ENCODE assay signal across 26 cellular contexts in genomic region chr7:75039709-75040108, GRCh38. TPM values are rescaled to one million over a fixed set of nuclear protein-coding genes. Genes with fewer than 3 reads are reported as not detected.
DNase-seq lines count a peak whose midpoint lies in the region; ATAC-seq, FAIRE-seq and TF ChIP-seq lines count a peak whose summit lies in the region.
"Had no signal": no experiment of that assay in that cellular context is flagged by ENCODE, and none has a peak within 500 bp of the region (broad histone marks: within the 10 kb centered on the region; RNA-seq: fewer than 3 reads in every experiment).

No MANE protein-coding gene starts in this region.

- H3K9me3 ChIP-seq in SK-N-SH (no peaks in the 10 kb centered on the region), neural progenitor cell (ENCODE audit: low read depth) (no peaks in the 10 kb centered on the region), HepG2 (ENCODE audit: low read length) (no peaks in the 10 kb centered on the region)
- H3K9me3 ChIP-seq: prostate gland, SJSA1, transverse colon had no signal

- H3K9me2 ChIP-seq in SK-N-SH = no peaks in the 10 kb centered on the region

- no peak for TF ChIP-seq EP300 in SK-N-SH (IDR thresholded peaks at IDR 0.05; ENCODE audit: borderline replicate concordance in 1 of 2, low read depth in 1 of 2, low read length in 1 of 2)
- TF ChIP-seq EP300 in HepG2 (IDR thresholded peaks at IDR 0.05; ENCODE audit: low read depth in 2 of 2, low read length in 2 of 2) = no peak
- TF ChIP-seq EP300 in HepG2 (CRISPR knock-in tag; IDR thresholded peaks at IDR 0.05; ENCODE audit: borderline replicate concordance) = no peak

- no peak for ATAC-seq in SK-N-SH treated with all-trans-retinoic acid at 6 μM for 48 hours
- no peak for ATAC-seq in natural killer cell
- no peak for ATAC-seq in left lobe of liver
- no peak for ATAC-seq in HepG2
- ATAC-seq: left cardiac atrium; stimulated activated effector memory CD8-positive, alpha-beta T cell treated with anti-CD3 and anti-CD28 coated beads, Interleukin-12 subunit alpha, Interleukin-12 subunit beta, amount 100 ng/mL, for 72 hours had no signal

- H3F3A ChIP-seq in SK-N-SH (replicated peaks; ENCODE audit: insufficient read depth) (no peaks in the 10 kb centered on the region), neural progenitor cell (ENCODE audit: low read depth) (no peaks in the 10 kb centered on the region)

- H3K36me3 Mint-ChIP-seq in neural progenitor cell = peaks cover 16% of the 10 kb centered on the region
- no peaks in the 10 kb centered on the region for H3K36me3 Mint-ChIP-seq in natural killer cell

- H4K20me1 ChIP-seq in SK-N-SH (ENCODE audit: insufficient read depth) (no peaks in the 10 kb centered on the region), neural progenitor cell (ENCODE audit: low read depth) (no peaks in the 10 kb centered on the region), HepG2 (ENCODE audit: insufficient read depth, low read length) (no peaks in the 10 kb centered on the region)

- TF ChIP-seq CTCF in SK-N-SH (IDR thresholded peaks at IDR 0.05) (no peak), bronchial epithelial cell (IDR thresholded peaks at IDR 0.05; ENCODE audit: insufficient read depth, low read length, severe bottlenecking) (no peak), neural progenitor cell (IDR thresholded peaks at IDR 0.05) (no peak), natural killer cell (IDR thresholded peaks at IDR 0.05) (no peak), HepG2 (CRISPR knock-in tag; IDR thresholded peaks at IDR 0.05) (no peak)

- peak; percentile 17 for DNase-seq in SK-N-SH
- peak; percentile 29 for DNase-seq in bronchial epithelial cell (ENCODE audit: low read depth)
- DNase-seq in neural progenitor cell (ENCODE audit: low spot score) = no peak
- no peak for DNase-seq in natural killer cell
- no peak for DNase-seq in left lobe of liver (ENCODE audit: low spot score)
- no peak for DNase-seq in NCI-H1092 treated with DMSO at 0.1 percent for 48 hours (lab: John Stamatoyannopoulos, UW)
- DNase-seq in HepG2 (ENCODE audit: low spot score) = no peak
- DNase-seq: activated CD4-positive, CD25-positive, alpha-beta regulatory T cell; activated naive CD4-positive, alpha-beta T cell treated with anti-CD3 and anti-CD28 coated beads for 36 hours; COR-L47; HCEC 1CT; hypothalamus; left cardiac atrium; MM.1S; NCI-H1930; NCI-H345; NCI-H748 treated with DMSO at 0.1 percent for 48 hours; transverse colon had no signal

- TF ChIP-seq RAD21 in SK-N-SH (IDR thresholded peaks at IDR 0.05; ENCODE audit: low read length) (no peak), HepG2 (CRISPR knock-in tag; IDR thresholded peaks at IDR 0.05) (no peak)

- BruUV-seq in HepG2 (replicated peaks; lab: Mats Ljungman, UMichigan) = no TSS peak

- H3K36me3 ChIP-seq in SK-N-SH (replicated peaks in 1 of 2; ENCODE audit: control insufficient read depth in 1 of 2, insufficient read depth in 2 of 2, low read length in 1 of 2) (peaks cover 11% of the 10 kb centered on the region in 2 experiments), bronchial epithelial cell (ENCODE audit: control insufficient read depth, insufficient read depth, low read length) (peaks cover 9% of the 10 kb centered on the region), neural progenitor cell (no peaks in the 10 kb centered on the region), HepG2 (replicated peaks in 1 of 2; ENCODE audit: control insufficient read depth in 1 of 2, insufficient read depth in 2 of 2, low read length in 2 of 2) (peaks cover 5 to 12% of the 10 kb centered on the region in 2 experiments; a peak in 2 of 5 replicates)
- H3K36me3 ChIP-seq: prostate gland had no signal

- in situ Hi-C loops in HepG2 (cut with HindIII; ENCODE audit: extremely low pct_ligation_motif_present, low pct_unique_long_range_greater_than_20kb) = no loop called here

- H3K27me3 ChIP-seq in SK-N-SH (ENCODE audit: insufficient read depth) (no peaks in the 10 kb centered on the region), bronchial epithelial cell (ENCODE audit: control insufficient read depth, insufficient read depth, low read length) (no peaks in the 10 kb centered on the region), neural progenitor cell (no peaks in the 10 kb centered on the region), HepG2 (ENCODE audit: control insufficient read depth in 1 of 2, insufficient read depth in 2 of 2, low read length in 2 of 2) (no peaks in the 10 kb centered on the region)
- H3K27me3 ChIP-seq: dorsolateral prefrontal cortex, SJSA1, transverse colon had no signal

- intact Hi-C loops in natural killer cell (cut with micrococcal nuclease) (no loop called here), HepG2 (cut with micrococcal nuclease; ENCODE audit: unreplicated experiment) (no loop called here)

- peaks cover 13% of the 10 kb centered on the region for H3K4me1 Mint-ChIP-seq in neural progenitor cell
- H3K4me1 Mint-ChIP-seq in natural killer cell = no peaks in the 10 kb centered on the region
- H3K4me1 Mint-ChIP-seq: stimulated activated effector memory CD8-positive, alpha-beta T cell treated with anti-CD3 and anti-CD28 coated beads, Interleukin-12 subunit alpha, Interleukin-12 subunit beta, amount 100 ng/mL, for 72 hours had no signal

- H3K79me2 ChIP-seq in SK-N-SH (ENCODE audit: insufficient read depth) = no peaks in the 10 kb centered on the region
- H3K79me2 ChIP-seq in neural progenitor cell (ENCODE audit: low read depth) = no peaks in the 10 kb centered on the region
- H3K79me2 ChIP-seq in HepG2 (ENCODE audit: insufficient read depth, low read length) = no peaks in the 10 kb centered on the region

- no peak for FAIRE-seq in bronchial epithelial cell (lab: Jason Lieb, UNC)
- FAIRE-seq in HepG2 (lab: Jason Lieb, UNC) = no peak
- FAIRE-seq: G401.6 had no signal

- H3K27me3 Mint-ChIP-seq in neural progenitor cell (ENCODE audit: insufficient read depth, low read depth) (peaks cover 6% of the 10 kb centered on the region), natural killer cell (ENCODE audit: low read depth in 2 of 2) (no peaks in the 10 kb centered on the region)

- no peak overlapping the region for H3K4me2 ChIP-seq in SK-N-SH
- no peak overlapping the region for H3K4me2 ChIP-seq in neural progenitor cell
- no peak overlapping the region for H3K4me2 ChIP-seq in HepG2 (ENCODE audit: low read depth, low read length)

- H2AFZ ChIP-seq in SK-N-SH (ENCODE audit: low read depth) (no peak overlapping the region), neural progenitor cell (replicated peaks) (no peak overlapping the region), HepG2 (ENCODE audit: low read length) (no peak overlapping the region)

- no peak overlapping the region for H3K9ac ChIP-seq in SK-N-SH
- no peak overlapping the region for H3K9ac ChIP-seq in neural progenitor cell
- H3K9ac ChIP-seq in HepG2 (ENCODE audit: insufficient read depth, low read depth, low read length) = no peak overlapping the region
- H3K9ac ChIP-seq: KMS-11 had no signal

- no peak overlapping the region for H3K4me3 ChIP-seq in SK-N-SH (ENCODE audit: low read depth in 2 of 2, low read length in 1 of 2)
- H3K4me3 ChIP-seq in bronchial epithelial cell (ENCODE audit: low read depth, low read length) = no peak overlapping the region
- no peak overlapping the region for H3K4me3 ChIP-seq in neural progenitor cell
- no peak overlapping the region for H3K4me3 ChIP-seq in HepG2 (replicated peaks in 1 of 3; ENCODE audit: insufficient read depth in 1 of 3, low read depth in 2 of 3, low read length in 3 of 3)
- H3K4me3 ChIP-seq: dorsolateral prefrontal cortex, prostate gland, SJSA1, transverse colon had no signal

- no peaks in the 10 kb centered on the region for H3K4me1 ChIP-seq in SK-N-SH (ENCODE audit: control insufficient read depth in 1 of 2, insufficient read depth in 2 of 2, low read depth in 1 of 2, low read length in 1 of 2)
- no peaks in the 10 kb centered on the region for H3K4me1 ChIP-seq in neural progenitor cell
- H3K4me1 ChIP-seq in HepG2 (ENCODE audit: insufficient read depth, low read length) = no peaks in the 10 kb centered on the region
- H3K4me1 ChIP-seq: prostate gland, SJSA1, transverse colon had no signal

- H3K4me3 Mint-ChIP-seq in neural progenitor cell = no peak overlapping the region
- H3K4me3 Mint-ChIP-seq in natural killer cell = no peak overlapping the region
- H3K4me3 Mint-ChIP-seq: activated naive CD4-positive, alpha-beta T cell treated with anti-CD3 and anti-CD28 coated beads for 36 hours; stimulated activated effector memory CD8-positive, alpha-beta T cell treated with anti-CD3 and anti-CD28 coated beads, Interleukin-12 subunit alpha, Interleukin-12 subunit beta, amount 100 ng/mL, for 72 hours had no signal

- H3K9me3 Mint-ChIP-seq in neural progenitor cell = no peaks in the 10 kb centered on the region
- no peaks in the 10 kb centered on the region for H3K9me3 Mint-ChIP-seq in natural killer cell
- H3K9me3 Mint-ChIP-seq: activated naive CD4-positive, alpha-beta T cell treated with anti-CD3 and anti-CD28 coated beads for 36 hours; stimulated activated effector memory CD8-positive, alpha-beta T cell treated with anti-CD3 and anti-CD28 coated beads, Interleukin-12 subunit alpha, Interleukin-12 subunit beta, amount 100 ng/mL, for 72 hours had no signal

- H3K27ac ChIP-seq in SK-N-SH (ENCODE audit: low read depth in 2 of 2, low read length in 1 of 2) (no peak overlapping the region), neural progenitor cell (no peak overlapping the region), HepG2 (ENCODE audit: extremely low read length, insufficient read depth, low read length) (no peak overlapping the region)
- H3K27ac ChIP-seq: C4-2B, dorsolateral prefrontal cortex, KMS-11, prostate gland, SJSA1, transverse colon had no signal

- POLR2A ChIA-PET in SK-N-SH (lab: Yijun Ruan, JAX) = no interaction called here
- POLR2A ChIA-PET in HepG2 (lab: Yijun Ruan, JAX) = no interaction called here

- 96% methylated on average over 11 of the region's 11 CpGs for WGBS in SK-N-SH (ENCODE audit: low lambda C conversion rate)
- WGBS in HepG2 (ENCODE audit: low lambda C conversion rate) = 96% methylated on average over 11 of the region's 11 CpGs

- H3K27ac Mint-ChIP-seq in neural progenitor cell = peak overlapping the region; percentile 88
- no peak overlapping the region for H3K27ac Mint-ChIP-seq in natural killer cell
- H3K27ac Mint-ChIP-seq: activated naive CD4-positive, alpha-beta T cell treated with anti-CD3 and anti-CD28 coated beads for 36 hours had no signal

- CTCF ChIA-PET in SK-N-SH (lab: Yijun Ruan, JAX) (no interaction called here), HepG2 (lab: Yijun Ruan, JAX; ENCODE audit: low intra/inter-chr PET ratio, low total read pairs) (no interaction called here)

- TF ChIP-seq POLR2A in HepG2 (IDR thresholded peaks at IDR 0.05; ENCODE audit: insufficient read depth in 1 of 2, low read depth in 2 of 2, low read length in 2 of 2) = no peak

RNA-seq across cellular contexts. Expression of gene RCC1L, which starts 33.9 kb away (rescaled TPM):
- 118 TPM in 2 replicates for polyA plus RNA-seq in SK-N-SH (2012; rRNA removed)
- 96.1 and 108 TPM in 2 replicates for polyA plus RNA-seq in SK-N-SH (2012; cell fraction: cytosol; rRNA removed)
- 49.7 and 60.4 TPM in 2 replicates for polyA plus RNA-seq in SK-N-SH (2012; cell fraction: nucleus; rRNA removed)
- total RNA-seq in bronchial epithelial cell = 42.9 and 60.2 TPM in 2 replicates
- 27.7 and 61.0 TPM in 2 replicates for total RNA-seq in neural progenitor cell (ENCODE audit: low replicate concordance)
- total RNA-seq in natural killer cell = 10 to 100 TPM; 23.7 to 29.4 (median 25.3) TPM
- 35.5 TPM for total RNA-seq in left lobe of liver
- total RNA-seq in HepG2 (2016; rRNA removed; fragmentation: Illumina TruSeq; extraction: Trizol) = 75.4 and 82.8 TPM in 2 replicates
- total RNA-seq in HepG2 (2016; cell fraction: cytosol; rRNA removed; fragmentation: Illumina TruSeq; extraction: Trizol; ENCODE audit: low read depth) = 10.8 and 11.6 TPM in 2 replicates
- total RNA-seq in HepG2 (2016; cell fraction: insoluble cytoplasmic fraction; rRNA removed; fragmentation: Illumina TruSeq; extraction: Trizol) = 76.4 and 82.4 TPM in 2 replicates
- 30.5 and 31.7 TPM in 2 replicates for total RNA-seq in HepG2 (2016; cell fraction: membrane; rRNA removed; fragmentation: Illumina TruSeq; extraction: Trizol)
- total RNA-seq in HepG2 (2016; cell fraction: nucleus; rRNA removed; fragmentation: Illumina TruSeq; extraction: Trizol) = 28.9 and 35.4 TPM in 2 replicates
- 37.9 and 42.1 TPM in 2 replicates for polyA plus RNA-seq in HepG2 (2011; rRNA removed)
- 35.9 and 39.4 TPM in 2 replicates for polyA plus RNA-seq in HepG2 (2011; cell fraction: cytosol; rRNA removed)
- 16.7 and 18.8 TPM in 2 replicates for polyA plus RNA-seq in HepG2 (2011; cell fraction: nucleus; rRNA removed)
- 40.0 and 42.3 TPM in 2 replicates for polyA plus RNA-seq in HepG2 (2012)
- polyA plus RNA-seq in HepG2 (2016; cell fraction: cytosol; fragmentation: Illumina TruSeq; extraction: Trizol; ENCODE audit: low read depth) = 7.9 and 8.7 TPM in 2 replicates
- 67.9 and 72.1 TPM in 2 replicates for polyA plus RNA-seq in HepG2 (2016; cell fraction: insoluble cytoplasmic fraction; fragmentation: Illumina TruSeq; extraction: Trizol; ENCODE audit: low read depth)
- 19.0 and 21.0 TPM in 2 replicates for polyA plus RNA-seq in HepG2 (2016; cell fraction: membrane; fragmentation: Illumina TruSeq; extraction: Trizol; ENCODE audit: low read depth)
- 41.1 and 42.5 TPM in 2 replicates for polyA plus RNA-seq in HepG2 (2016; cell fraction: nucleus; fragmentation: Illumina TruSeq; extraction: Trizol; ENCODE audit: insufficient read depth, low read depth)
- polyA minus RNA-seq in HepG2 (2011; rRNA and poly(A)+ RNA removed; ENCODE audit: low replicate concordance) = 32.8 and 41.8 TPM in 2 replicates
- 15.1 and 15.4 TPM in 2 replicates for polyA minus RNA-seq in HepG2 (2011; cell fraction: cytosol; rRNA and poly(A)+ RNA removed)
- 11.2 and 16.1 TPM in 2 replicates for polyA minus RNA-seq in HepG2 (2011; cell fraction: nucleus; rRNA and poly(A)+ RNA removed)

RNA-seq across cellular contexts. Expression of gene GTF2IRD2B, which starts 52.7 kb away (rescaled TPM):
- polyA plus RNA-seq in SK-N-SH (2012; rRNA removed) (31.2 and 31.8 TPM in 2 replicates), HepG2 (2011; rRNA removed) (12.3 and 12.7 TPM in 2 replicates)
- 21.2 and 21.6 TPM in 2 replicates for polyA plus RNA-seq in SK-N-SH (2012; cell fraction: cytosol; rRNA removed)
- polyA plus RNA-seq in SK-N-SH (2012; cell fraction: nucleus; rRNA removed) = 71.4 and 91.6 TPM in 2 replicates
- total RNA-seq in bronchial epithelial cell (9.7 and 12.7 TPM in 2 replicates), neural progenitor cell (ENCODE audit: low replicate concordance) (10.3 and 19.9 TPM in 2 replicates), natural killer cell (10 to 100 TPM; 41.4 to 55.8 (median 43.1) TPM), left lobe of liver (30.0 TPM), HepG2 (2016; rRNA removed; fragmentation: Illumina TruSeq; extraction: Trizol) (6.6 and 10.0 TPM in 2 replicates)
- 24.4 and 39.4 TPM in 2 replicates for total RNA-seq in HepG2 (2016; cell fraction: cytosol; rRNA removed; fragmentation: Illumina TruSeq; extraction: Trizol; ENCODE audit: low read depth)
- 4.0 and 9.2 TPM in 2 replicates for total RNA-seq in HepG2 (2016; cell fraction: insoluble cytoplasmic fraction; rRNA removed; fragmentation: Illumina TruSeq; extraction: Trizol)
- 13.4 and 17.7 TPM in 2 replicates for total RNA-seq in HepG2 (2016; cell fraction: membrane; rRNA removed; fragmentation: Illumina TruSeq; extraction: Trizol)
- total RNA-seq in HepG2 (2016; cell fraction: nucleus; rRNA removed; fragmentation: Illumina TruSeq; extraction: Trizol) = 5.2 and 5.4 TPM in 2 replicates
- polyA plus RNA-seq in HepG2 (2011; cell fraction: cytosol; rRNA removed) = 13.0 and 16.9 TPM in 2 replicates
- 17.5 and 21.5 TPM in 2 replicates for polyA plus RNA-seq in HepG2 (2011; cell fraction: nucleus; rRNA removed)
- 5.9 and 10.3 TPM in 2 replicates for polyA plus RNA-seq in HepG2 (2012)
- polyA plus RNA-seq in HepG2 (2016; cell fraction: cytosol; fragmentation: Illumina TruSeq; extraction: Trizol; ENCODE audit: low read depth) = 47.2 and 50.8 TPM in 2 replicates
- 5.5 and 7.2 TPM in 2 replicates for polyA plus RNA-seq in HepG2 (2016; cell fraction: insoluble cytoplasmic fraction; fragmentation: Illumina TruSeq; extraction: Trizol; ENCODE audit: low read depth)
- 19.9 and 22.8 TPM in 2 replicates for polyA plus RNA-seq in HepG2 (2016; cell fraction: membrane; fragmentation: Illumina TruSeq; extraction: Trizol; ENCODE audit: low read depth)
- 13.0 and 14.6 TPM in 2 replicates for polyA plus RNA-seq in HepG2 (2016; cell fraction: nucleus; fragmentation: Illumina TruSeq; extraction: Trizol; ENCODE audit: insufficient read depth, low read depth)
- 6.5 and 10.9 TPM in 2 replicates for polyA minus RNA-seq in HepG2 (2011; rRNA and poly(A)+ RNA removed; ENCODE audit: low replicate concordance)
- 5.7 and 6.3 TPM in 2 replicates for polyA minus RNA-seq in HepG2 (2011; cell fraction: cytosol; rRNA and poly(A)+ RNA removed)
- polyA minus RNA-seq in HepG2 (2011; cell fraction: nucleus; rRNA and poly(A)+ RNA removed) = 24.6 and 25.4 TPM in 2 replicates

Comparison
In these comparisons a context has a peak if more than half of its experiments do, and no peak if none do; other contexts are left out.
1. DNase-seq: peak in SK-N-SH (single experiment) and bronchial epithelial cell (single experiment); none in neural progenitor cell (single experiment), natural killer cell (single experiment), left lobe of liver (single experiment), NCI-H1092 treated with DMSO at 0.1 percent for 48 hours (single experiment) and HepG2 (single experiment).